Comparison of ENCODE assay signal across 32 cellular contexts in genomic region chr4:109981936-109982335, GRCh38.
DNase-seq lines count a peak whose midpoint lies in the region; ATAC-seq, FAIRE-seq and TF ChIP-seq lines count a peak whose summit lies in the region.
"Had no signal": no experiment of that assay in that cellular context is flagged by ENCODE, and none has a peak within 500 bp of the region (broad histone marks: within the 10 kb centered on the region; RNA-seq: fewer than 3 reads in every experiment).

No MANE protein-coding gene starts in this region.

- TF ChIP-seq CTCF in WTC11 (IDR thresholded peaks at IDR 0.05) (no peak), astrocyte (IDR thresholded peaks at IDR 0.05; ENCODE audit: insufficient read depth, low read depth, low read length) (no peak), Calu3 (IDR thresholded peaks at IDR 0.05; ENCODE audit: unreplicated experiment) (no peak), ovary (IDR thresholded peaks at IDR 0.05) (no peak)

- H3K27me3 ChIP-seq in astrocyte (ENCODE audit: insufficient read depth, low read length): no peaks in the 10 kb centered on the region
- H3K27me3 ChIP-seq in ovary: no peaks in the 10 kb centered on the region
- H3K27me3 ChIP-seq: BLaER1; BLaER1 treated with 17β-estradiol and CSF1 and Interleukin-3, amounts not matched to agents 10 nM and 100 nM had no signal

- TF ChIP-seq POLR2A in ovary (IDR thresholded peaks at IDR 0.05): no peak

- no peaks in the 10 kb centered on the region for H4K20me1 ChIP-seq in astrocyte (ENCODE audit: insufficient read depth, low read length)
- H4K20me1 ChIP-seq: BLaER1; BLaER1 treated with 17β-estradiol and CSF1 and Interleukin-3, amounts not matched to agents 10 nM and 100 nM had no signal

- H3K27ac Mint-ChIP-seq in WTC11 (no peak overlapping the region), astrocyte (ENCODE audit: unreplicated experiment) (no peak overlapping the region), Calu3 (ENCODE audit: unreplicated experiment) (no peak overlapping the region)
- H3K27ac Mint-ChIP-seq: B cell; CD14-positive monocyte; CD4-positive, alpha-beta memory T cell; CD4-positive, alpha-beta T cell; CD4-positive, CD25-positive, alpha-beta regulatory T cell; CD8-positive, alpha-beta memory T cell; CD8-positive, alpha-beta T cell had no signal

- no peak for ATAC-seq in WTC11
- ATAC-seq: A549; CD8-positive, alpha-beta T cell had no signal

- H3K27ac ChIP-seq in astrocyte (ENCODE audit: low read depth, low read length) (no peak overlapping the region), ovary (no peak overlapping the region)
- H3K27ac ChIP-seq: 22Rv1; A549; BLaER1; BLaER1 treated with 17β-estradiol and CSF1 and Interleukin-3, amounts not matched to agents 10 nM and 100 nM; C4-2B had no signal

- intact Hi-C loops in Calu3 (cut with micrococcal nuclease; ENCODE audit: unreplicated experiment) (no loop called here), ovary (cut with DNase I) (loop anchor here in 2 of 4 donors (5.0 to 10.0 kb wide), 2 partner anchors 557 to 560 kb away; no protein-coding TSS in a partner anchor)

- H3K4me1 ChIP-seq in astrocyte (ENCODE audit: insufficient read depth, low read length) (peaks cover 14% of the 10 kb centered on the region), ovary (ENCODE audit: insufficient read depth) (no peaks in the 10 kb centered on the region)
- H3K4me1 ChIP-seq: A549, BE2C, BLaER1 had no signal

- POLR2A ChIA-PET in WTC11 (lab: Charles Lee): no interaction called here

- H3K4me3 ChIP-seq in astrocyte (ENCODE audit: insufficient read depth, low read depth, low read length) (no peak overlapping the region), ovary (no peak overlapping the region)
- H3K4me3 ChIP-seq: A549; BLaER1; BLaER1 treated with 17β-estradiol and CSF1 and Interleukin-3, amounts not matched to agents 10 nM and 100 nM had no signal

- no peak overlapping the region for H3K4me2 ChIP-seq in astrocyte (ENCODE audit: low read length)
- H3K4me2 ChIP-seq: A549; BLaER1; BLaER1 treated with 17β-estradiol and CSF1 and Interleukin-3, amounts not matched to agents 10 nM and 100 nM had no signal

- H3K79me2 ChIP-seq in astrocyte (ENCODE audit: insufficient read depth, low read length): no peaks in the 10 kb centered on the region

- no peak for FAIRE-seq in astrocyte (lab: Jason Lieb, UNC)
- FAIRE-seq: A204.1, A549, D721Med had no signal

- H3K9me3 ChIP-seq in astrocyte (ENCODE audit: insufficient read depth, low read depth, low read length) (no peaks in the 10 kb centered on the region), ovary (no peaks in the 10 kb centered on the region)
- H3K9me3 ChIP-seq: A549; BE2C; BLaER1; BLaER1 treated with 17β-estradiol and CSF1 and Interleukin-3, amounts not matched to agents 10 nM and 100 nM; Caco-2 had no signal

- DNase-seq in WTC11 (ENCODE audit: low spot score) (no peak), astrocyte (ENCODE audit: low read depth) (no peak), Calu3 (no peak), ovary (no peak)
- DNase-seq: 8988T; ACHN; AML-193; BE2C; C1 segment of cervical spinal cord; Caco-2; CD4-positive, alpha-beta memory T cell; CD4-positive, alpha-beta T cell; CD4-positive, CD25-positive, alpha-beta regulatory T cell; CD8-positive, alpha-beta memory T cell; CD8-positive, alpha-beta T cell; COR-L47; DMS 273 treated with DMSO at 0.1 percent for 48 hours; DMS153; DMS53; DMS79; DMS79 treated with DMSO at 0.1 percent for 48 hours; DND-41; EL had no signal

- H3K36me3 ChIP-seq in astrocyte (ENCODE audit: insufficient read depth, low read length) (no peaks in the 10 kb centered on the region), ovary (no peaks in the 10 kb centered on the region)
- H3K36me3 ChIP-seq: BE2C; BLaER1; BLaER1 treated with 17β-estradiol and CSF1 and Interleukin-3, amounts not matched to agents 10 nM and 100 nM had no signal

- no TSS peak for BruUV-seq in Calu3 (replicated peaks; lab: Mats Ljungman, UMichigan)

- peaks cover 18% of the 10 kb centered on the region for H3K4me1 Mint-ChIP-seq in WTC11
- peaks cover 22% of the 10 kb centered on the region for H3K4me1 Mint-ChIP-seq in astrocyte (ENCODE audit: low read depth, unreplicated experiment)
- no peaks in the 10 kb centered on the region for H3K4me1 Mint-ChIP-seq in Calu3 (ENCODE audit: low read depth, unreplicated experiment)
- H3K4me1 Mint-ChIP-seq: B cell; CD4-positive, alpha-beta memory T cell; CD4-positive, CD25-positive, alpha-beta regulatory T cell; CD8-positive, alpha-beta memory T cell had no signal

- H3K36me3 Mint-ChIP-seq in WTC11 (no peaks in the 10 kb centered on the region), astrocyte (ENCODE audit: low read depth, unreplicated experiment) (no peaks in the 10 kb centered on the region), Calu3 (ENCODE audit: insufficient read depth, unreplicated experiment) (no peaks in the 10 kb centered on the region)
- H3K36me3 Mint-ChIP-seq: CD14-positive monocyte; CD4-positive, alpha-beta memory T cell; CD4-positive, CD25-positive, alpha-beta regulatory T cell; CD8-positive, alpha-beta memory T cell; CD8-positive, alpha-beta T cell had no signal

- H3K9ac ChIP-seq in astrocyte (ENCODE audit: low read length): no peak overlapping the region
- H3K9ac ChIP-seq: BLaER1; BLaER1 treated with 17β-estradiol and CSF1 and Interleukin-3, amounts not matched to agents 10 nM and 100 nM had no signal

- no peak for TF ChIP-seq EP300 in ovary (IDR thresholded peaks at IDR 0.05)

- H2AFZ ChIP-seq in astrocyte (ENCODE audit: low read depth, low read length): no peak overlapping the region

- CTCF ChIA-PET in WTC11 (lab: Charles Lee) (no interaction called here), Calu3 (lab: Charles Lee) (no interaction called here)

- no peak overlapping the region for H3K4me3 Mint-ChIP-seq in WTC11
- H3K4me3 Mint-ChIP-seq in astrocyte (ENCODE audit: unreplicated experiment): peak overlapping the region; percentile 47
- no peak overlapping the region for H3K4me3 Mint-ChIP-seq in Calu3 (ENCODE audit: low read depth, unreplicated experiment)
- H3K4me3 Mint-ChIP-seq: B cell; CD14-positive monocyte; CD4-positive, alpha-beta memory T cell; CD4-positive, alpha-beta T cell; CD4-positive, CD25-positive, alpha-beta regulatory T cell; CD8-positive, alpha-beta memory T cell; CD8-positive, alpha-beta T cell had no signal

- 90 to 95% (median 91%) methylated on average over 1 of the region's 1 CpG for WGBS in ovary, 3 donors

- H3K27me3 Mint-ChIP-seq in WTC11 (ENCODE audit: low read depth): no peaks in the 10 kb centered on the region
- no peaks in the 10 kb centered on the region for H3K27me3 Mint-ChIP-seq in astrocyte (ENCODE audit: low read depth, unreplicated experiment)
- H3K27me3 Mint-ChIP-seq in Calu3 (ENCODE audit: unreplicated experiment): no peaks in the 10 kb centered on the region

- H3K9me3 Mint-ChIP-seq in WTC11 (no peaks in the 10 kb centered on the region), astrocyte (ENCODE audit: unreplicated experiment) (no peaks in the 10 kb centered on the region), Calu3 (ENCODE audit: low read depth, unreplicated experiment) (no peaks in the 10 kb centered on the region)
- H3K9me3 Mint-ChIP-seq: CD4-positive, alpha-beta memory T cell; CD4-positive, alpha-beta T cell; CD4-positive, CD25-positive, alpha-beta regulatory T cell; CD8-positive, alpha-beta memory T cell; CD8-positive, alpha-beta T cell had no signal

TF ChIP-seq in WTC11, 78 proteins besides CTCF, POLR2A, EP300 and RAD21:
- TF ChIP-seq NFATC4 (CRISPR knock-in tag; IDR thresholded peaks at IDR 0.05): no peak
- peak; percentile 99 for TF ChIP-seq HMGA2 (CRISPR knock-in tag; IDR thresholded peaks at IDR 0.05)
